7 cellular contexts compared by ENCODE assay signal in the genomic region with DNA sequence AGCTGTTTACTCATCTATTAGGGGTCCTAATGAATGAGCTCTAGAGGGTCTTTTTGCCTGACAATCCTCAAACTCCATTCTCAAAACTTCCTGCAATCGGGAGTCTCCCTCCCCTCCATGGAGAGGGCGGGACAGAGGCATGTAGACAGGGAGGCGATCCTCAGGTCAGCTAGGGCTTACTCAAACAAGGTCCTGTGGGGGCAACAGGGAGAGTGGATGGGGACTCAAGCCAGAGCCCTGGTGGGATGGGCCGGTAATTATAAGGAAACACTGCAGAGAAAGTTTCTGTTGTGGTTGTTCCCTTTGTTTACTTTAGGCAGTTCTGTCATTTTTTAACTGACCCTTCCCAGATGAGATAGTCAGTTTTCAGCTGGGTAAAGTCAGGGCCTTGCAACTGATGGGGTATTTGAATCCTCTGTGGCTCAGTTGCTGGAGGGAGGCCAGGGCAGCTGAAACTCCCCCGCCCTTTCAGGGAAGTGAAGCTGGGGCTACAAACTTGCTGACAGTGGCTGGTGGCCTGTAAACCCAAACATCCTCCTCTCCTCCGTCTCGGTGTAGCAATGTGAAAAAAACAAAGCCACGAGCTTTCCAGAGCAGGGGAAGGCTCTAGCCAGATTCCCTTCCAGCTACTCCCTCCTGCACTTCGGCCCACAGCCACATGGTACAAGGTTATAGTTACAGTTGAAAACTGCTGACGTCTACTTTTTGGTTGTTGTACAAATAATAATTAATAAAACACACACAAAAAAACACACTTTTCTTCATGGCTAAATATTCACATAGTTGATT.
A peak's percentile ranks its signal among the peaks of the same experiment; 100 is the strongest.
DNase-seq lines count a peak whose midpoint lies in the region; ATAC-seq lines count a peak whose summit lies in the region.
"Not testable (repeated sequence)": the region's sequence is repeated elsewhere in the genome, so short reads cannot be mapped to it uniquely, and the experiment has no call there.

No MANE protein-coding gene starts in this region.

- not testable (repeated sequence) for H3K4me3 Mint-ChIP-seq in T-helper 2 cell treated with Interferon-gamma antibody and Interleukin-4, amounts not matched to agents 5 μg/mL and 100 μg/mL, for 36 hours; dendritic cell treated with granulocyte-macrophage colony-stimulating factor and Interleukin-4, amounts not matched to agents 40 ng/mL and 50 ng/mL, for 4 days

- in situ Hi-C loops in KBM-7 (cut with MboI; ENCODE audit: low pct_unique_long_range_greater_than_20kb, low sequenced_read_pairs), result not testable (repeated sequence)

- H3K9me3 Mint-ChIP-seq in T-helper 2 cell treated with Interferon-gamma antibody and Interleukin-4, amounts not matched to agents 5 μg/mL and 100 μg/mL, for 36 hours; dendritic cell treated with granulocyte-macrophage colony-stimulating factor and Interleukin-4, amounts not matched to agents 40 ng/mL and 50 ng/mL, for 4 days: not testable (repeated sequence)

- peak overlapping the region; percentile 41 for H3K27ac Mint-ChIP-seq in T-helper 2 cell treated with Interferon-gamma antibody and Interleukin-4, amounts not matched to agents 5 μg/mL and 100 μg/mL, for 36 hours
- H3K27ac Mint-ChIP-seq in dendritic cell treated with granulocyte-macrophage colony-stimulating factor and Interleukin-4, amounts not matched to agents 40 ng/mL and 50 ng/mL, for 4 days, result peak overlapping the region; percentile 65

- H3K4me1 Mint-ChIP-seq in T-helper 2 cell treated with Interferon-gamma antibody and Interleukin-4, amounts not matched to agents 5 μg/mL and 100 μg/mL, for 36 hours (ENCODE audit: low read depth), result not testable (repeated sequence)
- peaks cover 13% of the 10 kb centered on the region for H3K4me1 Mint-ChIP-seq in dendritic cell treated with granulocyte-macrophage colony-stimulating factor and Interleukin-4, amounts not matched to agents 40 ng/mL and 50 ng/mL, for 4 days (ENCODE audit: low read depth)

- DNase-seq in KBM-7, result peak; percentile 43
- not testable (repeated sequence) for DNase-seq in T-helper 2 cell treated with Interferon-gamma antibody and Interleukin-4, amounts not matched to agents 5 μg/mL and 100 μg/mL, for 36 hours (ENCODE audit: low spot score)
- DNase-seq in kidney glomerular epithelial cell (lab: John Stamatoyannopoulos, UW), result peak; percentile 84
- DNase-seq in posterior cingulate gyrus, result peak in 7 of 10 donors; percentile 8 to 67 (median 19)

- peak; percentile 82 for ATAC-seq in GM18867 (IDR thresholded peaks at IDR 0.05; ENCODE audit: unreplicated experiment)
- peak; percentile 71 for ATAC-seq in HG02571 (IDR thresholded peaks at IDR 0.05; ENCODE audit: unreplicated experiment)

- not testable (repeated sequence) for H3K27me3 Mint-ChIP-seq in T-helper 2 cell treated with Interferon-gamma antibody and Interleukin-4, amounts not matched to agents 5 μg/mL and 100 μg/mL, for 36 hours (ENCODE audit: low read depth); dendritic cell treated with granulocyte-macrophage colony-stimulating factor and Interleukin-4, amounts not matched to agents 40 ng/mL and 50 ng/mL, for 4 days

- not testable (repeated sequence) for H3K36me3 Mint-ChIP-seq in T-helper 2 cell treated with Interferon-gamma antibody and Interleukin-4, amounts not matched to agents 5 μg/mL and 100 μg/mL, for 36 hours (ENCODE audit: low read depth); dendritic cell treated with granulocyte-macrophage colony-stimulating factor and Interleukin-4, amounts not matched to agents 40 ng/mL and 50 ng/mL, for 4 days (ENCODE audit: low read depth)

- intact Hi-C loops in dendritic cell treated with granulocyte-macrophage colony-stimulating factor and Interleukin-4, amounts not matched to agents 40 ng/mL and 50 ng/mL, for 4 days (cut with micrococcal nuclease); posterior cingulate gyrus (cut with DNase I): not testable (repeated sequence)
